8 cellular contexts compared by ENCODE assay signal in genomic region chr6:107488875-107489635, GRCh38. TPM values are rescaled to one million over a fixed set of nuclear protein-coding genes. Genes with fewer than 3 reads are reported as not detected.
DNase-seq lines count a peak whose midpoint lies in the region; FAIRE-seq and TF ChIP-seq lines count a peak whose summit lies in the region.

No MANE protein-coding gene starts in this region.

- H3K4me3 Mint-ChIP-seq in IgD-negative memory B cell = peak overlapping the region; percentile 84 to 98 (median 88)

- H3K27me3 ChIP-seq in endothelial cell of umbilical vein (ENCODE audit: control insufficient read depth in 2 of 2, insufficient read depth in 2 of 2, low read length in 2 of 2) = peaks cover 17 to 25% of the 10 kb centered on the region in 2 experiments

- TF ChIP-seq POLR2A in endothelial cell of umbilical vein (IDR thresholded peaks at IDR 0.05; ENCODE audit: low read depth, low read length) = no peak

- POLR2A ChIA-PET in endothelial cell of umbilical vein (lab: Charles Lee) = interaction anchor here (0.9 kb wide), 1 partner anchor 30 kb away, joined by 3 read pairs; the partner anchor contains the start of gene PDSS2

- H3K9me3 ChIP-seq in endothelial cell of umbilical vein (replicated peaks; ENCODE audit: control insufficient read depth, insufficient read depth, low read length) = no peaks in the 10 kb centered on the region

- no TSS peak for BruUV-seq in endothelial cell of umbilical vein (replicated peaks; lab: Mats Ljungman, UMichigan)

- no peak for FAIRE-seq in endothelial cell of umbilical vein (lab: Jason Lieb, UNC)

- H3K36me3 Mint-ChIP-seq in IgD-negative memory B cell = no peaks in the 10 kb centered on the region

- H3K27me3 Mint-ChIP-seq in IgD-negative memory B cell = peaks cover 30% of the 10 kb centered on the region

- H3K4me1 ChIP-seq in endothelial cell of umbilical vein (ENCODE audit: control insufficient read depth, extremely low read depth, insufficient read depth, low read length) = peaks cover 41% of the 10 kb centered on the region

- peak overlapping the region in 2 of 3 donors; percentile 6 to 77 for H3K27ac Mint-ChIP-seq in IgD-negative memory B cell

- CTCF ChIA-PET in endothelial cell of umbilical vein (lab: Charles Lee) = interaction anchor here (0.7 to 4.0 kb wide), 13 partner anchors 21 to 461 kb away, joined by 3 to 20 read pairs (median 4); partner anchors contain the start of genes MTRES1 and PDSS2

- intact Hi-C loops in endothelial cell of umbilical vein (cut with micrococcal nuclease) = loop anchor here (1.0 kb wide), 2 partner anchors 30 to 166 kb away; partner anchors contain the start of gene PDSS2

- no peak overlapping the region for H3K27ac ChIP-seq in endothelial cell of umbilical vein (ENCODE audit: insufficient read depth, low read depth, low read length)

- no peaks in the 10 kb centered on the region for H4K20me1 ChIP-seq in endothelial cell of umbilical vein (replicated peaks; ENCODE audit: control insufficient read depth, extremely low read depth, insufficient read depth, low read length)

- peaks cover 4 to 12% (median 10%) of the 10 kb centered on the region in 3 donors for H3K4me1 Mint-ChIP-seq in IgD-negative memory B cell

- no peaks in the 10 kb centered on the region for H3K9me1 ChIP-seq in endothelial cell of umbilical vein (replicated peaks; ENCODE audit: control insufficient read depth, extremely low read depth, insufficient read depth, low read length)

- peak overlapping the region; percentile 74 for H2AFZ ChIP-seq in endothelial cell of umbilical vein (ENCODE audit: low read depth, low read length)

- H3K4me3 ChIP-seq in WI38 (ENCODE audit: low read depth, low read length) (peak overlapping the region; percentile 73), endothelial cell of umbilical vein (replicated peaks in 1 of 3; ENCODE audit: insufficient read depth in 1 of 3, low read depth in 1 of 3, low read length in 3 of 3) (peak overlapping the region; percentile 61 to 75 (median 66))

- dilution Hi-C loops in endothelial cell of umbilical vein (cut with MboI; ENCODE audit: extremely low pct_ligation_motif_present, low sequenced_read_pairs) = no loop called here

- TF ChIP-seq CTCF in WI38 (IDR thresholded peaks at IDR 0.05; ENCODE audit: low read depth, low read length) (no peak), endothelial cell of umbilical vein (IDR thresholded peaks at IDR 0.05; ENCODE audit: extremely low read depth in 1 of 2, insufficient read depth in 1 of 2, low read depth in 1 of 2, low read length in 2 of 2) (no peak)

- DNase-seq in ELR (ENCODE audit: low read depth) (peak; percentile 52), endothelial cell of umbilical vein (ENCODE audit: low read depth, low spot score) (peak; percentile 42), midbrain (lab: John Stamatoyannopoulos, UW) (peak; percentile 48), superior temporal gyrus (ENCODE audit: extremely low spot score) (peak; percentile 51), RPMI8226 (no peak), NCI-H226 (no peak)

- peaks cover 0 to 2% (median 0%) of the 10 kb centered on the region in 3 donors for H3K9me3 Mint-ChIP-seq in IgD-negative memory B cell

- no peaks in the 10 kb centered on the region for H3K36me3 ChIP-seq in endothelial cell of umbilical vein (ENCODE audit: control insufficient read depth in 2 of 2, extremely low read depth in 1 of 2, insufficient read depth in 2 of 2, low read length in 2 of 2)

- peak overlapping the region; percentile 14 for H3K9ac ChIP-seq in endothelial cell of umbilical vein (replicated peaks; ENCODE audit: extremely low read depth, insufficient read depth, low read length)

- H3K79me2 ChIP-seq in endothelial cell of umbilical vein (ENCODE audit: control insufficient read depth, insufficient read depth, low read length) = peaks cover 1% of the 10 kb centered on the region

- H3K4me2 ChIP-seq in endothelial cell of umbilical vein (ENCODE audit: insufficient read depth, low read length) = peak overlapping the region; percentile 82

TF ChIP-seq in endothelial cell of umbilical vein, 7 proteins besides CTCF, POLR2A, EP300 and RAD21:
- no peak for TF ChIP-seq GATA2 (IDR thresholded peaks at IDR 0.05; ENCODE audit: insufficient read depth, insufficient read length, low read depth, low read length)
- no peak for TF ChIP-seq MAX (IDR thresholded peaks at IDR 0.05; ENCODE audit: insufficient read depth, insufficient read length)
- TF ChIP-seq FOS (IDR thresholded peaks at IDR 0.05; ENCODE audit: borderline replicate concordance, insufficient read depth, low read length) = no peak
- no peak for TF ChIP-seq POLR2AphosphoS5 (IDR thresholded peaks at IDR 0.05; ENCODE audit: insufficient read depth, low read depth, low read length)
- no peak for TF ChIP-seq JUN (IDR thresholded peaks at IDR 0.05; ENCODE audit: borderline replicate concordance, insufficient read depth, insufficient read length, low read depth)
- no peak for TF ChIP-seq MYC (IDR thresholded peaks at IDR 0.05; ENCODE audit: low read depth, low read length)
- TF ChIP-seq EZH2 (IDR thresholded peaks at IDR 0.05; ENCODE audit: borderline replicate concordance, low read depth, low read length, severe bottlenecking) = no peak

RNA-seq across cellular contexts. Expression of gene SOBP, which starts 0.9 kb away (rescaled TPM):
- polyA plus RNA-seq in IgD-negative memory B cell (1.0 TPM), endothelial cell of umbilical vein (0.30 and 0.35 TPM in 2 replicates)
- 6.1 and 6.6 TPM in 2 replicates for total RNA-seq in endothelial cell of umbilical vein
- 0.48 and 0.63 TPM in 2 replicates for polyA plus RNA-seq in endothelial cell of umbilical vein (2011; cell fraction: cytosol; rRNA removed)
- polyA plus RNA-seq in endothelial cell of umbilical vein (2011; cell fraction: nucleus; rRNA removed) = 1.5 TPM in 2 replicates
- 3.0 and 3.6 TPM in 2 replicates for polyA plus RNA-seq in endothelial cell of umbilical vein (2012)
- 0.85 and 1.2 TPM in 2 replicates for polyA minus RNA-seq in endothelial cell of umbilical vein
- polyA minus RNA-seq in endothelial cell of umbilical vein (2011; cell fraction: cytosol; rRNA and poly(A)+ RNA removed) = not detected
- 4.0 and 5.7 TPM in 2 replicates for polyA minus RNA-seq in endothelial cell of umbilical vein (2011; cell fraction: nucleus; rRNA and poly(A)+ RNA removed)

RNA-seq across cellular contexts. Expression of gene PDSS2, which starts 29.7 kb away (rescaled TPM):
- 15.7 TPM for polyA plus RNA-seq in IgD-negative memory B cell
- total RNA-seq in endothelial cell of umbilical vein = 9.3 and 10.6 TPM in 2 replicates
- polyA plus RNA-seq in endothelial cell of umbilical vein = 6.3 and 7.6 TPM in 2 replicates
- 6.5 and 6.8 TPM in 2 replicates for polyA plus RNA-seq in endothelial cell of umbilical vein (2011; cell fraction: cytosol; rRNA removed)
- polyA plus RNA-seq in endothelial cell of umbilical vein (2011; cell fraction: nucleus; rRNA removed) = 5.1 and 5.5 TPM in 2 replicates
- 6.5 and 10.2 TPM in 2 replicates for polyA plus RNA-seq in endothelial cell of umbilical vein (2012)
- polyA minus RNA-seq in endothelial cell of umbilical vein = 17.8 and 18.0 TPM in 2 replicates
- 11.4 TPM for polyA minus RNA-seq in endothelial cell of umbilical vein (2011; cell fraction: cytosol; rRNA and poly(A)+ RNA removed)
- 34.0 and 35.5 TPM in 2 replicates for polyA minus RNA-seq in endothelial cell of umbilical vein (2011; cell fraction: nucleus; rRNA and poly(A)+ RNA removed)

Comparison
In these comparisons a context has a peak if more than half of its experiments do, and no peak if none do; other contexts are left out.
1. DNase-seq: peak in ELR (single experiment), endothelial cell of umbilical vein (single experiment), midbrain (single experiment) and superior temporal gyrus (single experiment); none in RPMI8226 (single experiment) and NCI-H226 (single experiment).